Comparison of ENCODE assay signal across 27 cellular contexts in genomic region chr20:56758706-56759105, GRCh38.
DNase-seq lines count a peak whose midpoint lies in the region; ATAC-seq and FAIRE-seq lines count a peak whose summit lies in the region.
"Had no signal": no experiment of that assay in that cellular context is flagged by ENCODE, and none has a peak within 500 bp of the region (broad histone marks: within the 10 kb centered on the region; RNA-seq: fewer than 3 reads in every experiment).

No MANE protein-coding gene starts in this region.

- intact Hi-C loops in Right ventricle myocardium inferior (cut with DNase I): no loop called here

- DNase-seq in SIG-M5 treated with dmso at 0.1 percent for 504 hours (lab: John Stamatoyannopoulos, UW; ENCODE audit: unreplicated experiment) (peak; percentile 50), SIG-M5 (lab: John Stamatoyannopoulos, UW) (no peak), HTR-8/SVneo (ENCODE audit: insufficient read length, low spot score) (no peak), NCI-H345 (lab: John Stamatoyannopoulos, UW) (peak; percentile 60), NCI-H69 (lab: John Stamatoyannopoulos, UW) (peak; percentile 0), Right ventricle myocardium inferior (ENCODE audit: missing footprints) (no peak), NOMO-1 treated with DMSO at 0.1 percent for 48 hours (lab: John Stamatoyannopoulos, UW; ENCODE audit: unreplicated experiment) (no peak), frontal cortex (ENCODE audit: low spot score in 2 of 2) (no peak)
- DNase-seq: 8988T; ACHN; BE2C; C1 segment of cervical spinal cord; CD4-positive, alpha-beta memory T cell; CD4-positive, CD25-positive, alpha-beta regulatory T cell; CD8-positive, alpha-beta memory T cell; COR-L47; DMS 273 treated with DMSO at 0.1 percent for 48 hours; DMS153; DMS53; DMS79; DND-41; EL; GDM1 had no signal

- FAIRE-seq in HTR-8/SVneo (lab: Jason Lieb, UNC) (peak; percentile 31), frontal cortex (lab: Jason Lieb, UNC) (no peak)
- FAIRE-seq: A204.1, GM12878, GM12892, GM18507 had no signal

- no peak for ATAC-seq in Right ventricle myocardium inferior
- ATAC-seq: GM12878 had no signal

Comparison
In these comparisons a context has a peak if more than half of its experiments do, and no peak if none do; other contexts are left out.
1. DNase-seq: peak in SIG-M5 treated with dmso at 0.1 percent for 504 hours (single experiment), NCI-H345 (single experiment) and NCI-H69 (single experiment); none in SIG-M5 (single experiment), HTR-8/SVneo (single experiment), Right ventricle myocardium inferior (single experiment), NOMO-1 treated with DMSO at 0.1 percent for 48 hours (single experiment) and frontal cortex (0 of 2).